ENCODE assay signal across 29 cellular contexts in genomic region chr7:158546214-158546613, GRCh38.
"Had no signal": no experiment of that assay in that cellular context is flagged by ENCODE, and none has a peak within 500 bp of the region (broad histone marks: within the 10 kb centered on the region; RNA-seq: fewer than 3 reads in every experiment).

No MANE protein-coding gene starts in this region.

- H3K4me1 ChIP-seq: adrenal gland, body of pancreas, breast epithelium had no signal

- H3K9me3 ChIP-seq: adrenal gland, body of pancreas, breast epithelium had no signal

- H3K27me3 ChIP-seq: adrenal gland, body of pancreas, brain microvascular endothelial cell, breast epithelium had no signal

- H3K4me3 ChIP-seq: adrenal gland, body of pancreas, breast epithelium had no signal

- ATAC-seq: activated CD4-positive, alpha-beta T cell treated with anti-CD3 and anti-CD28 coated beads for 36 hours; activated CD8-positive, alpha-beta memory T cell treated with anti-CD3 and anti-CD28 coated beads, Interleukin-2, amount 10 ng/mL, durations not matched to agents 7 days and 5 days; activated CD8-positive, alpha-beta T cell treated with anti-CD3 and anti-CD28 coated beads, Interleukin-2, amount 10 ng/mL, durations not matched to agents 7 days and 5 days; body of pancreas had no signal

- FAIRE-seq: astrocyte, TTC549 had no signal

- H3K36me3 ChIP-seq: adrenal gland, brain microvascular endothelial cell, breast epithelium had no signal

- DNase-seq: activated B cell treated with CpG ODN at 0.5 μM for 24 hours; activated CD4-positive, alpha-beta memory T cell treated with anti-CD3 and anti-CD28 coated beads, Interleukin-2, amount 10 ng/mL, durations not matched to agents 7 days and 5 days; activated CD4-positive, alpha-beta T cell treated with anti-CD3 and anti-CD28 coated beads for 1 hour; activated CD4-positive, alpha-beta T cell treated with anti-CD3 and anti-CD28 coated beads for 36 hours; activated CD4-positive, alpha-beta T cell treated with anti-CD3 and anti-CD28 coated beads for 48 hours; activated CD4-positive, alpha-beta T cell treated with anti-CD3 and anti-CD28 coated beads, Interleukin-2, amount 10 ng/mL, durations not matched to agents 7 days and 5 days; activated CD4-positive, alpha-beta T cell treated with anti-CD3 and anti-CD28 coated beads, Interleukin-2, amount 50 U/mL, for 48 hours; activated CD8-positive, alpha-beta memory T cell treated with anti-CD3 and anti-CD28 coated beads for 24 hours; activated CD8-positive, alpha-beta memory T cell treated with anti-CD3 and anti-CD28 coated beads, Interleukin-2, amount 10 ng/mL, durations not matched to agents 7 days and 5 days; activated CD8-positive, alpha-beta memory T cell treated with anti-CD3 and anti-CD28 coated beads, Interleukin-2, amount 50 U/mL, for 48 hours; activated CD8-positive, alpha-beta T cell treated with anti-CD3 and anti-CD28 coated beads, Interleukin-2, amount 10 ng/mL, durations not matched to agents 7 days and 5 days; activated effector memory CD4-positive, alpha-beta T cell treated with Interleukin-2 at 50 U/mL for 16 hours; activated gamma-delta T cell; activated naive CD4-positive, alpha-beta T cell treated with anti-CD3 and anti-CD28 coated beads, Interleukin-2, amount 10 ng/mL, durations not matched to agents 7 days and 5 days; activated naive CD4-positive, alpha-beta T cell treated with Interleukin-2 at 50 U/mL for 16 hours; activated T-cell treated with anti-CD3 and anti-CD28 coated beads, Interleukin-2, amount 50 U/mL, for 24 hours; activated T-cell treated with anti-CD3 and anti-CD28 coated beads, Interleukin-2, amount 50 U/mL, for 48 hours; adrenal gland; amniotic stem cell; body of pancreas; brain microvascular endothelial cell; central memory CD4-positive, alpha-beta T cell; T-helper 1 cell; T-helper 2 cell; T-helper 9 cell had no signal

- H3K27ac ChIP-seq: adrenal gland, body of pancreas, brain microvascular endothelial cell, breast epithelium, VCaP had no signal
